Comparison of ENCODE assay signal across 1 cellular context in the genomic region with DNA sequence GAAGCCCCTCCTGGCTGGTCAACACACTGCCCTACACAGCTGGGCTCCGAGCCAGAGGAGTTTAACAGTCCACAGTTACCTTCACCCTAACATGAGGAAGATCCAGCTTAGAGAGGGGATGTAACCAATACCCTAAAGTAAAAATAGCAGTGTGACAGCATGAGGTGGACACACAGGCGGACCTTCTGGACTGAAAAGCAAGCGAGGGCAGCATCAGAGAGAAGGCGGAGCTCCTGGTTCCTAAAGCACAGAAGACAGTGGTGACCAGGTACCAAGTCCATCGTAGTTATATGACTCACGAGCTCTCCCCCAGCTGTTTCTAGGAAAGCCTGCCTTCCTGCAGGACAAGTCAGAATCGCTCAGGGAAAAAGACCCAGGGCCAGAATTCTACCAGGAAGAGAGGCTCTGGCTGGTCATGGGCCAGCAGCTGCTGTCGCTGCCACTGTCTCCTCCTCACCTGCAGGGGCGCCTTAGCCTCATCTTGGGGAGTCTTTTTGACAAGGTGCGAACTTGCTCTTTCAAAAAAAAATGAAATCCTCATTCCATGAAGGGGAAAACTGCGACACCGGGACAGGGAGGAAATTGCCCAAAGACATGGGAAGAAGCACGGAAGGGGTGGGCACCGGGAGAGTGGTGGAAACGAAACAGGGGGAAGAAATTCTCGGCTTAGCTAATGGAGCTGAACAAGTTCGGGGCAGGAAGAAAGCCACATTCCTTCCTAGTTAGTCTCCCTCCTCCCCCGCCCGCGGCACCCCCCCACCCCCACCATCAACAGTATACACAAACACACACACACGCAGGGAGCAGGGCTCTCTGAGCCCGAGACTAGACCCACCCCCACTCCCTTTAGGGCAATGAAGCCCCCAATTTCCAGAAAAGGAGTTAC.
TF ChIP-seq lines count a peak whose summit lies in the region.

No MANE protein-coding gene starts in this region.

TF ChIP-seq in HEK293, 187 proteins besides CTCF, POLR2A, EP300 and RAD21 (continued from another document):
- TF ChIP-seq, protein P1, sequence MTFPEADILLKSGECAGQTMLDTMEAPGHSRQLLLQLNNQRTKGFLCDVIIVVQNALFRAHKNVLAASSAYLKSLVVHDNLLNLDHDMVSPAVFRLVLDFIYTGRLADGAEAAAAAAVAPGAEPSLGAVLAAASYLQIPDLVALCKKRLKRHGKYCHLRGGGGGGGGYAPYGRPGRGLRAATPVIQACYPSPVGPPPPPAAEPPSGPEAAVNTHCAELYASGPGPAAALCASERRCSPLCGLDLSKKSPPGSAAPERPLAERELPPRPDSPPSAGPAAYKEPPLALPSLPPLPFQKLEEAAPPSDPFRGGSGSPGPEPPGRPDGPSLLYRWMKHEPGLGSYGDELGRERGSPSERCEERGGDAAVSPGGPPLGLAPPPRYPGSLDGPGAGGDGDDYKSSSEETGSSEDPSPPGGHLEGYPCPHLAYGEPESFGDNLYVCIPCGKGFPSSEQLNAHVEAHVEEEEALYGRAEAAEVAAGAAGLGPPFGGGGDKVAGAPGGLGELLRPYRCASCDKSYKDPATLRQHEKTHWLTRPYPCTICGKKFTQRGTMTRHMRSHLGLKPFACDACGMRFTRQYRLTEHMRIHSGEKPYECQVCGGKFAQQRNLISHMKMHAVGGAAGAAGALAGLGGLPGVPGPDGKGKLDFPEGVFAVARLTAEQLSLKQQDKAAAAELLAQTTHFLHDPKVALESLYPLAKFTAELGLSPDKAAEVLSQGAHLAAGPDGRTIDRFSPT (tag by site-specific recombination; IDR thresholded peaks at IDR 0.05) = no peak
- no peak for TF ChIP-seq ZNF266 (tag by site-specific recombination; IDR thresholded peaks at IDR 0.05; ENCODE audit: low read depth)
- no peak for TF ChIP-seq ZNF223 (tag by site-specific recombination; IDR thresholded peaks at IDR 0.05)
- no peak for TF ChIP-seq ZNF677 (tag by site-specific recombination; IDR thresholded peaks at IDR 0.05)
- no peak for TF ChIP-seq ZNF354C (tag by site-specific recombination; IDR thresholded peaks at IDR 0.05; ENCODE audit: borderline replicate concordance, low read depth)
- TF ChIP-seq ZNF561 (tag by site-specific recombination; IDR thresholded peaks at IDR 0.05; ENCODE audit: borderline replicate concordance) = no peak
- TF ChIP-seq ZNF626 (tag by site-specific recombination; IDR thresholded peaks at IDR 0.05) = no peak
- TF ChIP-seq, protein P2, sequence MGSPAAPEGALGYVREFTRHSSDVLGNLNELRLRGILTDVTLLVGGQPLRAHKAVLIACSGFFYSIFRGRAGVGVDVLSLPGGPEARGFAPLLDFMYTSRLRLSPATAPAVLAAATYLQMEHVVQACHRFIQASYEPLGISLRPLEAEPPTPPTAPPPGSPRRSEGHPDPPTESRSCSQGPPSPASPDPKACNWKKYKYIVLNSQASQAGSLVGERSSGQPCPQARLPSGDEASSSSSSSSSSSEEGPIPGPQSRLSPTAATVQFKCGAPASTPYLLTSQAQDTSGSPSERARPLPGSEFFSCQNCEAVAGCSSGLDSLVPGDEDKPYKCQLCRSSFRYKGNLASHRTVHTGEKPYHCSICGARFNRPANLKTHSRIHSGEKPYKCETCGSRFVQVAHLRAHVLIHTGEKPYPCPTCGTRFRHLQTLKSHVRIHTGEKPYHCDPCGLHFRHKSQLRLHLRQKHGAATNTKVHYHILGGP (tag by site-specific recombination; IDR thresholded peaks at IDR 0.05) = no peak
- TF ChIP-seq ZNF132 (tag by site-specific recombination; IDR thresholded peaks at IDR 0.05; ENCODE audit: borderline replicate concordance) = no peak
- no peak for TF ChIP-seq GLIS1 (tag by site-specific recombination; IDR thresholded peaks at IDR 0.05)
- TF ChIP-seq ZEB2 (tag by site-specific recombination; IDR thresholded peaks at IDR 0.05) = peak; percentile 61; the same call in 1 of the 2 replicates
- no peak for TF ChIP-seq MEIS1 (CRISPR knock-in tag; IDR thresholded peaks at IDR 0.05; ENCODE audit: borderline replicate concordance)
- TF ChIP-seq, protein P3, sequence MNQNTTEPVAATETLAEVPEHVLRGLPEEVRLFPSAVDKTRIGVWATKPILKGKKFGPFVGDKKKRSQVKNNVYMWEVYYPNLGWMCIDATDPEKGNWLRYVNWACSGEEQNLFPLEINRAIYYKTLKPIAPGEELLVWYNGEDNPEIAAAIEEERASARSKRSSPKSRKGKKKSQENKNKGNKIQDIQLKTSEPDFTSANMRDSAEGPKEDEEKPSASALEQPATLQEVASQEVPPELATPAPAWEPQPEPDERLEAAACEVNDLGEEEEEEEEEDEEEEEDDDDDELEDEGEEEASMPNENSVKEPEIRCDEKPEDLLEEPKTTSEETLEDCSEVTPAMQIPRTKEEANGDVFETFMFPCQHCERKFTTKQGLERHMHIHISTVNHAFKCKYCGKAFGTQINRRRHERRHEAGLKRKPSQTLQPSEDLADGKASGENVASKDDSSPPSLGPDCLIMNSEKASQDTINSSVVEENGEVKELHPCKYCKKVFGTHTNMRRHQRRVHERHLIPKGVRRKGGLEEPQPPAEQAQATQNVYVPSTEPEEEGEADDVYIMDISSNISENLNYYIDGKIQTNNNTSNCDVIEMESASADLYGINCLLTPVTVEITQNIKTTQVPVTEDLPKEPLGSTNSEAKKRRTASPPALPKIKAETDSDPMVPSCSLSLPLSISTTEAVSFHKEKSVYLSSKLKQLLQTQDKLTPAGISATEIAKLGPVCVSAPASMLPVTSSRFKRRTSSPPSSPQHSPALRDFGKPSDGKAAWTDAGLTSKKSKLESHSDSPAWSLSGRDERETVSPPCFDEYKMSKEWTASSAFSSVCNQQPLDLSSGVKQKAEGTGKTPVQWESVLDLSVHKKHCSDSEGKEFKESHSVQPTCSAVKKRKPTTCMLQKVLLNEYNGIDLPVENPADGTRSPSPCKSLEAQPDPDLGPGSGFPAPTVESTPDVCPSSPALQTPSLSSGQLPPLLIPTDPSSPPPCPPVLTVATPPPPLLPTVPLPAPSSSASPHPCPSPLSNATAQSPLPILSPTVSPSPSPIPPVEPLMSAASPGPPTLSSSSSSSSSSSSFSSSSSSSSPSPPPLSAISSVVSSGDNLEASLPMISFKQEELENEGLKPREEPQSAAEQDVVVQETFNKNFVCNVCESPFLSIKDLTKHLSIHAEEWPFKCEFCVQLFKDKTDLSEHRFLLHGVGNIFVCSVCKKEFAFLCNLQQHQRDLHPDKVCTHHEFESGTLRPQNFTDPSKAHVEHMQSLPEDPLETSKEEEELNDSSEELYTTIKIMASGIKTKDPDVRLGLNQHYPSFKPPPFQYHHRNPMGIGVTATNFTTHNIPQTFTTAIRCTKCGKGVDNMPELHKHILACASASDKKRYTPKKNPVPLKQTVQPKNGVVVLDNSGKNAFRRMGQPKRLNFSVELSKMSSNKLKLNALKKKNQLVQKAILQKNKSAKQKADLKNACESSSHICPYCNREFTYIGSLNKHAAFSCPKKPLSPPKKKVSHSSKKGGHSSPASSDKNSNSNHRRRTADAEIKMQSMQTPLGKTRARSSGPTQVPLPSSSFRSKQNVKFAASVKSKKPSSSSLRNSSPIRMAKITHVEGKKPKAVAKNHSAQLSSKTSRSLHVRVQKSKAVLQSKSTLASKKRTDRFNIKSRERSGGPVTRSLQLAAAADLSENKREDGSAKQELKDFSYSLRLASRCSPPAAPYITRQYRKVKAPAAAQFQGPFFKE (tag by site-specific recombination; IDR thresholded peaks at IDR 0.05; ENCODE audit: borderline replicate concordance) = no peak
- TF ChIP-seq, protein P4, sequence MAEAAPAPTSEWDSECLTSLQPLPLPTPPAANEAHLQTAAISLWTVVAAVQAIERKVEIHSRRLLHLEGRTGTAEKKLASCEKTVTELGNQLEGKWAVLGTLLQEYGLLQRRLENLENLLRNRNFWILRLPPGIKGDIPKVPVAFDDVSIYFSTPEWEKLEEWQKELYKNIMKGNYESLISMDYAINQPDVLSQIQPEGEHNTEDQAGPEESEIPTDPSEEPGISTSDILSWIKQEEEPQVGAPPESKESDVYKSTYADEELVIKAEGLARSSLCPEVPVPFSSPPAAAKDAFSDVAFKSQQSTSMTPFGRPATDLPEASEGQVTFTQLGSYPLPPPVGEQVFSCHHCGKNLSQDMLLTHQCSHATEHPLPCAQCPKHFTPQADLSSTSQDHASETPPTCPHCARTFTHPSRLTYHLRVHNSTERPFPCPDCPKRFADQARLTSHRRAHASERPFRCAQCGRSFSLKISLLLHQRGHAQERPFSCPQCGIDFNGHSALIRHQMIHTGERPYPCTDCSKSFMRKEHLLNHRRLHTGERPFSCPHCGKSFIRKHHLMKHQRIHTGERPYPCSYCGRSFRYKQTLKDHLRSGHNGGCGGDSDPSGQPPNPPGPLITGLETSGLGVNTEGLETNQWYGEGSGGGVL (tag by site-specific recombination; IDR thresholded peaks at IDR 0.05) = peak; percentile 57; the same call in 1 of the 2 replicates
- TF ChIP-seq ZNF830 (tag by site-specific recombination; IDR thresholded peaks at IDR 0.05; ENCODE audit: low read depth) = no peak
- TF ChIP-seq ZNF701 (tag by site-specific recombination; IDR thresholded peaks at IDR 0.05) = no peak
- no peak for TF ChIP-seq ZNF157 (tag by site-specific recombination; IDR thresholded peaks at IDR 0.05)
- TF ChIP-seq, protein P5, sequence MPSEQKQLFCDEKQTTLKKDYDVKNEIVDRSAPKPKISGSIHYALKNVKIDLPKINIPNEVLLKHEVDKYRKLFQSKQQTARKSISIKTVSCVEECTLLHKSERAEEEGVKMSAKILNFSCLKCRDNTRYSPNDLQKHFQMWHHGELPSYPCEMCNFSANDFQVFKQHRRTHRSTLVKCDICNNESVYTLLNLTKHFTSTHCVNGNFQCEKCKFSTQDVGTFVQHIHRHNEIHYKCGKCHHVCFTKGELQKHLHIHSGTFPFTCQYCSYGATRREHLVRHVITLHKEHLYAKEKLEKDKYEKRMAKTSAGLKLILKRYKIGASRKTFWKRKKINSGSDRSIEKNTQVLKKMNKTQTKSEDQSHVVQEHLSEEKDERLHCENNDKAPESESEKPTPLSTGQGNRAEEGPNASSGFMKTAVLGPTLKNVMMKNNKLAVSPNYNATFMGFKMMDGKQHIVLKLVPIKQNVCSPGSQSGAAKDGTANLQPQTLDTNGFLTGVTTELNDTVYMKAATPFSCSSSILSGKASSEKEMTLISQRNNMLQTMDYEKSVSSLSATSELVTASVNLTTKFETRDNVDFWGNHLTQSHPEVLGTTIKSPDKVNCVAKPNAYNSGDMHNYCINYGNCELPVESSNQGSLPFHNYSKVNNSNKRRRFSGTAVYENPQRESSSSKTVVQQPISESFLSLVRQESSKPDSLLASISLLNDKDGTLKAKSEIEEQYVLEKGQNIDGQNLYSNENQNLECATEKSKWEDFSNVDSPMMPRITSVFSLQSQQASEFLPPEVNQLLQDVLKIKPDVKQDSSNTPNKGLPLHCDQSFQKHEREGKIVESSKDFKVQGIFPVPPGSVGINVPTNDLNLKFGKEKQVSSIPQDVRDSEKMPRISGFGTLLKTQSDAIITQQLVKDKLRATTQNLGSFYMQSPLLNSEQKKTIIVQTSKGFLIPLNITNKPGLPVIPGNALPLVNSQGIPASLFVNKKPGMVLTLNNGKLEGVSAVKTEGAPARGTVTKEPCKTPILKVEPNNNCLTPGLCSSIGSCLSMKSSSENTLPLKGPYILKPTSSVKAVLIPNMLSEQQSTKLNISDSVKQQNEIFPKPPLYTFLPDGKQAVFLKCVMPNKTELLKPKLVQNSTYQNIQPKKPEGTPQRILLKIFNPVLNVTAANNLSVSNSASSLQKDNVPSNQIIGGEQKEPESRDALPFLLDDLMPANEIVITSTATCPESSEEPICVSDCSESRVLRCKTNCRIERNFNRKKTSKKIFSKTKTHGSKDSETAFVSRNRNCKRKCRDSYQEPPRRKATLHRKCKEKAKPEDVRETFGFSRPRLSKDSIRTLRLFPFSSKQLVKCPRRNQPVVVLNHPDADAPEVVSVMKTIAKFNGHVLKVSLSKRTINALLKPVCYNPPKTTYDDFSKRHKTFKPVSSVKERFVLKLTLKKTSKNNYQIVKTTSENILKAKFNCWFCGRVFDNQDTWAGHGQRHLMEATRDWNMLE (tag by site-specific recombination; conservative IDR thresholded peaks at IDR 0.05; ENCODE audit: low read depth) = no peak
- peak; percentile 65 for TF ChIP-seq ZNF600 (tag by site-specific recombination; IDR thresholded peaks at IDR 0.05)
- no peak for TF ChIP-seq RBAK (tag by site-specific recombination; IDR thresholded peaks at IDR 0.05)
- TF ChIP-seq SP3 (tag by site-specific recombination; IDR thresholded peaks at IDR 0.05) = no peak
- no peak for TF ChIP-seq ZNF426 (tag by site-specific recombination; IDR thresholded peaks at IDR 0.05)
- TF ChIP-seq, protein P6, sequence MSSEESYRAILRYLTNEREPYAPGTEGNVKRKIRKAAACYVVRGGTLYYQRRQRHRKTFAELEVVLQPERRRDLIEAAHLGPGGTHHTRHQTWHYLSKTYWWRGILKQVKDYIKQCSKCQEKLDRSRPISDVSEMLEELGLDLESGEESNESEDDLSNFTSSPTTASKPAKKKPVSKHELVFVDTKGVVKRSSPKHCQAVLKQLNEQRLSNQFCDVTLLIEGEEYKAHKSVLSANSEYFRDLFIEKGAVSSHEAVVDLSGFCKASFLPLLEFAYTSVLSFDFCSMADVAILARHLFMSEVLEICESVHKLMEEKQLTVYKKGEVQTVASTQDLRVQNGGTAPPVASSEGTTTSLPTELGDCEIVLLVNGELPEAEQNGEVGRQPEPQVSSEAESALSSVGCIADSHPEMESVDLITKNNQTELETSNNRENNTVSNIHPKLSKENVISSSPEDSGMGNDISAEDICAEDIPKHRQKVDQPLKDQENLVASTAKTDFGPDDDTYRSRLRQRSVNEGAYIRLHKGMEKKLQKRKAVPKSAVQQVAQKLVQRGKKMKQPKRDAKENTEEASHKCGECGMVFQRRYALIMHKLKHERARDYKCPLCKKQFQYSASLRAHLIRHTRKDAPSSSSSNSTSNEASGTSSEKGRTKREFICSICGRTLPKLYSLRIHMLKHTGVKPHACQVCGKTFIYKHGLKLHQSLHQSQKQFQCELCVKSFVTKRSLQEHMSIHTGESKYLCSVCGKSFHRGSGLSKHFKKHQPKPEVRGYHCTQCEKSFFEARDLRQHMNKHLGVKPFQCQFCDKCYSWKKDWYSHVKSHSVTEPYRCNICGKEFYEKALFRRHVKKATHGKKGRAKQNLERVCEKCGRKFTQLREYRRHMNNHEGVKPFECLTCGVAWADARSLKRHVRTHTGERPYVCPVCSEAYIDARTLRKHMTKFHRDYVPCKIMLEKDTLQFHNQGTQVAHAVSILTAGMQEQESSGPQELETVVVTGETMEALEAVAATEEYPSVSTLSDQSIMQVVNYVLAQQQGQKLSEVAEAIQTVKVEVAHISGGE (tag by site-specific recombination; conservative IDR thresholded peaks at IDR 0.05; ENCODE audit: low read depth) = peak; percentile 66; the same call in 1 of the 2 replicates
- peak; percentile 96 for TF ChIP-seq PRDM1 (tag by site-specific recombination; IDR thresholded peaks at IDR 0.05)
- TF ChIP-seq ZNF335 (tag by site-specific recombination; conservative IDR thresholded peaks at IDR 0.05) = peak; percentile 56
- no peak for TF ChIP-seq ZNF202 (tag by site-specific recombination; IDR thresholded peaks at IDR 0.05; ENCODE audit: borderline replicate concordance)
- TF ChIP-seq ZNF664 (tag by site-specific recombination; IDR thresholded peaks at IDR 0.05) = no peak
- TF ChIP-seq ZNF311 (tag by site-specific recombination; IDR thresholded peaks at IDR 0.05; ENCODE audit: borderline replicate concordance) = no peak
- peak; percentile 74 for TF ChIP-seq IKZF3 (tag by site-specific recombination; IDR thresholded peaks at IDR 0.05)
- TF ChIP-seq, protein P7, sequence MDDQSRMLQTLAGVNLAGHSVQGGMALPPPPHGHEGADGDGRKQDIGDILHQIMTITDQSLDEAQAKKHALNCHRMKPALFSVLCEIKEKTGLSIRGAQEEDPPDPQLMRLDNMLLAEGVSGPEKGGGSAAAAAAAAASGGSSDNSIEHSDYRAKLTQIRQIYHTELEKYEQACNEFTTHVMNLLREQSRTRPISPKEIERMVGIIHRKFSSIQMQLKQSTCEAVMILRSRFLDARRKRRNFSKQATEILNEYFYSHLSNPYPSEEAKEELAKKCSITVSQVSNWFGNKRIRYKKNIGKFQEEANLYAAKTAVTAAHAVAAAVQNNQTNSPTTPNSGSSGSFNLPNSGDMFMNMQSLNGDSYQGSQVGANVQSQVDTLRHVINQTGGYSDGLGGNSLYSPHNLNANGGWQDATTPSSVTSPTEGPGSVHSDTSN (CRISPR knock-in tag; IDR thresholded peaks at IDR 0.05) = no peak
- TF ChIP-seq ZNF785 (tag by site-specific recombination; IDR thresholded peaks at IDR 0.05) = no peak
